ENCODE assay signal across 18 cellular contexts in the genomic region with DNA sequence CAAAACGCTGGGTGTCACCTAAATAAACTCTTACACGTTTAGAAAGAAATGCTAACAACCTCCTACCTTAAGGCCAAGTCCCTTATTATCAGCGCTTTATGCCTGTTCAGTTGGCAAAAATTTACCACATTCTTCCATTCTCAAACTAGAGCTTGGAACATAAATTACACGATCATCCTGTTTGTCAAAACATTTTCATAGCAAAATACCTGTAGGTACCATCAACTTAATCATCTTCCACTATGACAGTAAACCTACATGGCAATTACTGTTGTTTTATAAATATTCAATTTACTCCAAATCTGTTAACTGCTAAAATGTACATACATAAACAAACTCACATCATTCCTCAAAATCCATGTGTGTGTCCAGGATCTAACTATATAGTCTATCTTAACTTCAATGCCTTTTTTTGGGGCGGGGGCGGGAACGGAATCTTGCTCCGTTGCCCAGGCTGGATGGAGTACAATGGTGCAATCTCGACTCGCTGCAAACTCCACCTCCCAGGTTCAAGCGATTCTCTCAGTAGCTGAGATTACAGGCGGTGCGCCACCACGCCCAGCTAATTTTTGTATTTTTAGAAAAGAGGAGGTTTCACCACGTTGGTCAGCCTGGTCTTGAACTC. TPM values are rescaled to one million over a fixed set of nuclear protein-coding genes. Genes with fewer than 3 reads are reported as not detected.
A peak's percentile ranks its signal among the peaks of the same experiment; 100 is the strongest.
DNase-seq lines count a peak whose midpoint lies in the region; ATAC-seq and TF ChIP-seq lines count a peak whose summit lies in the region.
"Had no signal": no experiment of that assay in that cellular context is flagged by ENCODE, and none has a peak within 500 bp of the region (broad histone marks: within the 10 kb centered on the region; RNA-seq: fewer than 3 reads in every experiment).

No MANE protein-coding gene starts in this region.

- no peak overlapping the region for H2BK5ac ChIP-seq in mesenchymal stem cell (ENCODE audit: low read depth, low read length, poor library complexity, severe bottlenecking)

- no peak overlapping the region for H3K23ac ChIP-seq in mesenchymal stem cell (ENCODE audit: low read length in 2 of 2)

- POLR2A ChIA-PET in WTC11 (lab: Charles Lee), result interaction anchor here (1.0 to 1.8 kb wide), 2 partner anchors 15 to 73 kb away, joined by 3 to 4 read pairs; no protein-coding TSS in a partner anchor

- H2BK15ac ChIP-seq in mesenchymal stem cell (ENCODE audit: low read depth, poor library complexity, severe bottlenecking), result no peak overlapping the region

- no peak overlapping the region for H4K91ac ChIP-seq in mesenchymal stem cell (ENCODE audit: low read length)

- no peak overlapping the region for H2BK12ac ChIP-seq in mesenchymal stem cell (ENCODE audit: low read length in 2 of 2)

- no peaks in the 10 kb centered on the region for H3K27me3 ChIP-seq in mesenchymal stem cell (ENCODE audit: control insufficient read depth in 1 of 2, insufficient read depth in 1 of 2, low read length in 2 of 2)
- H3K27me3 ChIP-seq: spleen had no signal

- peak overlapping the region; percentile 71 for H3K27ac Mint-ChIP-seq in activated T-cell treated with anti-CD3 and anti-CD28 coated beads, Interleukin-2, amount 50 U/mL, for 24 hours
- H3K27ac Mint-ChIP-seq in WTC11, result peak overlapping the region; percentile 57
- H3K27ac Mint-ChIP-seq: CD4-positive, alpha-beta T cell had no signal

- peak overlapping the region; percentile 7 for H3K9ac ChIP-seq in mesenchymal stem cell (ENCODE audit: low read length)

- peaks cover 44 to 65% of the 10 kb centered on the region in 2 experiments for H3K36me3 ChIP-seq in mesenchymal stem cell (ENCODE audit: control insufficient read depth in 1 of 2, insufficient read depth in 2 of 2, low read depth in 1 of 2, low read length in 2 of 2)

- H2BK120ac ChIP-seq in mesenchymal stem cell (ENCODE audit: low read depth, low read length), result no peak overlapping the region

- in situ Hi-C loops in GM13977 (cut with MboI; ENCODE audit: low pct_unique_long_range_greater_than_20kb, low sequenced_read_pairs, unreplicated experiment), result no loop called here

- no peak for DNase-seq in activated T-cell treated with anti-CD3 and anti-CD28 coated beads, Interleukin-2, amount 50 U/mL, for 24 hours
- DNase-seq in activated T-cell treated with anti-CD3 and anti-CD28 coated beads, Interleukin-2, amount 50 U/mL, for 1 hour, result no peak
- DNase-seq in WTC11 (ENCODE audit: low spot score) (no peak), mesenchymal stem cell (no peak), GM13977 (ENCODE audit: low spot score) (no peak), DMS153 treated with DMSO at 0.1 percent for 48 hours (lab: John Stamatoyannopoulos, UW; ENCODE audit: unreplicated experiment) (no peak)
- DNase-seq: activated gamma-delta T cell treated with Interleukin-2 at 50 U/mL for 16 hours; CD4-positive, alpha-beta T cell; DMS53; KG1; NCI-H510A; spleen; stimulated activated CD8-positive, alpha-beta memory T cell treated with anti-CD3 and anti-CD28 coated beads, Interleukin-4, amount 100 ng/mL, for 48 hours; T-helper 2 cell had no signal

- no peak overlapping the region for H2AFZ ChIP-seq in mesenchymal stem cell (ENCODE audit: low read depth, low read length)

- H3K9me3 ChIP-seq in mesenchymal stem cell (ENCODE audit: control insufficient read depth, low read length), result no peaks in the 10 kb centered on the region
- H3K9me3 ChIP-seq: spleen had no signal

- H2AK5ac ChIP-seq in mesenchymal stem cell (ENCODE audit: low read length, severe bottlenecking), result no peak overlapping the region

- H3K4me1 Mint-ChIP-seq in activated T-cell treated with anti-CD3 and anti-CD28 coated beads, Interleukin-2, amount 50 U/mL, for 24 hours (ENCODE audit: low read depth), result peaks cover 35% of the 10 kb centered on the region
- peaks cover 30% of the 10 kb centered on the region for H3K4me1 Mint-ChIP-seq in WTC11

- H3K4ac ChIP-seq in mesenchymal stem cell (ENCODE audit: low read depth in 1 of 2, low read length in 2 of 2), result no peak overlapping the region

- TF ChIP-seq POLR2A in GM19193 (IDR thresholded peaks at IDR 0.05; ENCODE audit: extremely low read depth, insufficient read depth, insufficient read length), result peak; percentile 30

- no peak overlapping the region for H4K8ac ChIP-seq in mesenchymal stem cell (ENCODE audit: low read length)

- no peaks in the 10 kb centered on the region for H3K27me3 Mint-ChIP-seq in activated T-cell treated with anti-CD3 and anti-CD28 coated beads, Interleukin-2, amount 50 U/mL, for 24 hours
- H3K27me3 Mint-ChIP-seq in WTC11 (ENCODE audit: low read depth), result no peaks in the 10 kb centered on the region; the same call in 1 of the 2 replicates
- H3K27me3 Mint-ChIP-seq: CD4-positive, alpha-beta T cell had no signal

- H3K4me3 ChIP-seq in mesenchymal stem cell (ENCODE audit: insufficient read depth in 1 of 2, low read depth in 1 of 2, low read length in 2 of 2), result no peak overlapping the region
- H3K4me3 ChIP-seq: spleen had no signal

- CTCF ChIA-PET in WTC11 (lab: Charles Lee), result no interaction called here

- H3K14ac ChIP-seq in mesenchymal stem cell (ENCODE audit: low read length in 2 of 2), result no peak overlapping the region

- H3K79me1 ChIP-seq in mesenchymal stem cell (replicated peaks; ENCODE audit: low read length, poor library complexity, severe bottlenecking), result no peaks in the 10 kb centered on the region

- no peaks in the 10 kb centered on the region for H3K9me3 Mint-ChIP-seq in activated T-cell treated with anti-CD3 and anti-CD28 coated beads, Interleukin-2, amount 50 U/mL, for 24 hours
- no peaks in the 10 kb centered on the region for H3K9me3 Mint-ChIP-seq in WTC11
- H3K9me3 Mint-ChIP-seq: CD4-positive, alpha-beta T cell had no signal

- no peak overlapping the region for H3K27ac ChIP-seq in mesenchymal stem cell (ENCODE audit: low read length, poor library complexity, severe bottlenecking)
- H3K27ac ChIP-seq: spleen, VCaP had no signal

- WGBS in mesenchymal stem cell, result 95% methylated on average over 15 of the region's 15 CpGs

- no peaks in the 10 kb centered on the region for H3K4me1 ChIP-seq in mesenchymal stem cell (ENCODE audit: control insufficient read depth, insufficient read depth, low read depth, low read length)

- peak overlapping the region; percentile 66 for H3K4me3 Mint-ChIP-seq in activated T-cell treated with anti-CD3 and anti-CD28 coated beads, Interleukin-2, amount 50 U/mL, for 24 hours
- H3K4me3 Mint-ChIP-seq in WTC11, result no peak overlapping the region
- H3K4me3 Mint-ChIP-seq: CD4-positive, alpha-beta T cell had no signal

- no peak overlapping the region for H3K18ac ChIP-seq in mesenchymal stem cell (ENCODE audit: low read depth in 1 of 2, low read length in 2 of 2)

- ATAC-seq in WTC11 (no peak), HG03460 (IDR thresholded peaks at IDR 0.05; ENCODE audit: unreplicated experiment) (no peak)
- ATAC-seq: Right ventricle myocardium inferior had no signal

- H3K4me2 ChIP-seq in mesenchymal stem cell (ENCODE audit: low read length, poor library complexity, severe bottlenecking), result no peak overlapping the region

- no peak for TF ChIP-seq CTCF in WTC11 (IDR thresholded peaks at IDR 0.05)
- TF ChIP-seq CTCF in GM13977 (IDR thresholded peaks at IDR 0.05; ENCODE audit: extremely low read depth, insufficient read depth, missing control alignments), result no peak

- H3K36me3 Mint-ChIP-seq in activated T-cell treated with anti-CD3 and anti-CD28 coated beads, Interleukin-2, amount 50 U/mL, for 24 hours (ENCODE audit: low read depth), result peaks cover 73% of the 10 kb centered on the region
- peaks cover 60% of the 10 kb centered on the region for H3K36me3 Mint-ChIP-seq in WTC11

TF ChIP-seq in WTC11, 78 proteins besides CTCF, POLR2A, EP300 and RAD21 (continues in another document):
- TF ChIP-seq ZNF416 (CRISPR knock-in tag; IDR thresholded peaks at IDR 0.05) (peak; percentile 38; the same call in 1 of the 2 replicates), NFATC4 (CRISPR knock-in tag; IDR thresholded peaks at IDR 0.05) (peak; percentile 77; the same call in 1 of the 2 replicates), ZNF317 (CRISPR knock-in tag; IDR thresholded peaks at IDR 0.05; ENCODE audit: borderline replicate concordance, low read depth) (0 out of 2 replicates have a peak, but pooled peaks have one; percentile 24), ZNF232 (CRISPR knock-in tag; IDR thresholded peaks at IDR 0.05) (no peak), ERG (CRISPR knock-in tag; IDR thresholded peaks at IDR 0.05) (0 out of 2 replicates have a peak, but pooled peaks have one; percentile 17), ZNF671 (CRISPR knock-in tag; IDR thresholded peaks at IDR 0.05) (peak; percentile 72; the same call in 1 of the 2 replicates)
- TF ChIP-seq, protein P1, sequence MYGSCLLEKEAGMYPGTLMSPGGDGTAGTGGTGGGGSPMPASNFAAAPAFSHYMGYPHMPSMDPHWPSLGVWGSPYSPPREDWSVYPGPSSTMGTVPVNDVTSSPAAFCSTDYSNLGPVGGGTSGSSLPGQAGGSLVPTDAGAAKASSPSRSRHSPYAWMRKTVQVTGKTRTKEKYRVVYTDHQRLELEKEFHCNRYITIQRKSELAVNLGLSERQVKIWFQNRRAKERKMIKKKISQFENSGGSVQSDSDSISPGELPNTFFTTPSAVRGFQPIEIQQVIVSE (CRISPR knock-in tag; IDR thresholded peaks at IDR 0.05; ENCODE audit: borderline replicate concordance), result no peak

RNA-seq across cellular contexts. Expression of gene RPL23, which starts 4.5 kb away (rescaled TPM):
- 1,832 to 2,028 TPM (median 1,945 TPM) in 3 replicates for total RNA-seq in WTC11 (2021)
- 3,739 TPM for polyA plus RNA-seq in mesenchymal stem cell (2013, experiment 1 of 2)
- 3,716 TPM for polyA plus RNA-seq in mesenchymal stem cell (2013, experiment 2 of 2)

RNA-seq across cellular contexts. Expression of gene LASP1, which starts 20.8 kb away (rescaled TPM):
- 126 to 139 TPM (median 128 TPM) in 3 replicates for total RNA-seq in WTC11 (2021)
- polyA plus RNA-seq in mesenchymal stem cell (2013, experiment 1 of 2), result 223 TPM
- 220 TPM for polyA plus RNA-seq in mesenchymal stem cell (2013, experiment 2 of 2)

RNA-seq across cellular contexts. Expression of gene CWC25, which starts 23.9 kb away (rescaled TPM):
- 16.1 to 17.3 TPM (median 17.1 TPM) in 3 replicates for total RNA-seq in WTC11 (2021)
- polyA plus RNA-seq in mesenchymal stem cell (2013, experiment 1 of 2), result 15.0 TPM
- 14.0 TPM for polyA plus RNA-seq in mesenchymal stem cell (2013, experiment 2 of 2)

RNA-seq across cellular contexts. Expression of gene PIP4K2B, which starts 49.7 kb away (rescaled TPM):
- 54.0 to 61.9 TPM (median 57.3 TPM) in 3 replicates for total RNA-seq in WTC11 (2021)
- polyA plus RNA-seq in mesenchymal stem cell (2013, experiment 1 of 2), result 32.6 TPM
- 29.2 TPM for polyA plus RNA-seq in mesenchymal stem cell (2013, experiment 2 of 2)
